30 cellular contexts compared by ENCODE assay signal in genomic region chr2:104836253-104836652, GRCh38. TPM values are rescaled to one million over a fixed set of nuclear protein-coding genes. Genes with fewer than 3 reads are reported as not detected.
"Had no signal": no experiment of that assay in that cellular context is flagged by ENCODE, and none has a peak within 500 bp of the region (broad histone marks: within the 10 kb centered on the region; RNA-seq: fewer than 3 reads in every experiment).

No MANE protein-coding gene starts in this region.

- DNase-seq: activated CD4-positive, alpha-beta T cell treated with anti-CD3 and anti-CD28 coated beads for 4 hours; activated CD4-positive, alpha-beta T cell treated with anti-CD3 and anti-CD28 coated beads, Interleukin-2, amount 50 U/mL, for 4 hours; activated CD8-positive, alpha-beta memory T cell treated with anti-CD3 and anti-CD28 coated beads, Interleukin-2, amount 50 U/mL, for 4 hours; activated gamma-delta T cell; activated naive CD4-positive, alpha-beta T cell treated with anti-CD3 and anti-CD28 coated beads, Interleukin-2, amount 10 ng/mL, durations not matched to agents 7 days and 5 days; activated naive CD8-positive, alpha-beta T cell treated with anti-CD3 and anti-CD28 coated beads, Interleukin-2, amount 10 ng/mL, durations not matched to agents 7 days and 5 days; activated T-cell treated with anti-CD3 and anti-CD28 coated beads, Interleukin-2, amount 50 U/mL, for 1 hour; colonic mucosa; effector memory CD4-positive, alpha-beta T cell; gastrocnemius medialis; kidney; left lung; lower lobe of right lung; mesendoderm; natural killer cell; ovary; stimulated activated CD4-positive, alpha-beta T cell treated with anti-CD3 and anti-CD28 coated beads, Interleukin-1b, Interleukin-23, amount 100 ng/mL, for 48 hours; stimulated activated CD4-positive, alpha-beta T cell treated with anti-CD3 and anti-CD28 coated beads, Interleukin-4, amount 100 ng/mL, for 4 hours; stimulated activated naive B cell treated with anti-CD40 and anti-IgM and Interleukin-4, amounts not matched to agents 10 μg/mL and 1 μg/mL and 100 μg/mL, for 72 hours; stomach; SW 1271; T-helper 9 cell had no signal

- H3K4me3 Mint-ChIP-seq: activated naive CD4-positive, alpha-beta T cell treated with anti-CD3 and anti-CD28 coated beads, Interleukin-2, amount 10 ng/mL, durations not matched to agents 7 days and 5 days; activated naive CD8-positive, alpha-beta T cell treated with anti-CD3 and anti-CD28 coated beads, Interleukin-2, amount 10 ng/mL, durations not matched to agents 7 days and 5 days; natural killer cell; stimulated activated naive B cell treated with anti-CD40 and anti-IgM and Interleukin-4, amounts not matched to agents 10 μg/mL and 1 μg/mL and 100 μg/mL, for 72 hours; T-helper 1 cell treated with Interleukin-12 subunit alpha and Interleukin-12 subunit beta and Interleukin-4 antibody, amounts not matched to agents 30 μg/mL and 1 μg/mL, for 36 hours had no signal

- H3K9me3 Mint-ChIP-seq: activated naive CD4-positive, alpha-beta T cell treated with anti-CD3 and anti-CD28 coated beads, Interleukin-2, amount 10 ng/mL, durations not matched to agents 7 days and 5 days; activated naive CD8-positive, alpha-beta T cell treated with anti-CD3 and anti-CD28 coated beads, Interleukin-2, amount 10 ng/mL, durations not matched to agents 7 days and 5 days; natural killer cell; stimulated activated naive B cell treated with anti-CD40 and anti-IgM and Interleukin-4, amounts not matched to agents 10 μg/mL and 1 μg/mL and 100 μg/mL, for 72 hours; T-helper 1 cell treated with Interleukin-12 subunit alpha and Interleukin-12 subunit beta and Interleukin-4 antibody, amounts not matched to agents 30 μg/mL and 1 μg/mL, for 36 hours had no signal

- ATAC-seq: gastrocnemius medialis; left lung; lower lobe of right lung; natural killer cell; stimulated activated naive B cell treated with anti-CD40 and anti-IgM and Interleukin-4, amounts not matched to agents 10 μg/mL and 1 μg/mL and 100 μg/mL, for 72 hours had no signal

- H3K4me1 Mint-ChIP-seq: activated naive CD4-positive, alpha-beta T cell treated with anti-CD3 and anti-CD28 coated beads, Interleukin-2, amount 10 ng/mL, durations not matched to agents 7 days and 5 days; activated naive CD8-positive, alpha-beta T cell treated with anti-CD3 and anti-CD28 coated beads, Interleukin-2, amount 10 ng/mL, durations not matched to agents 7 days and 5 days; natural killer cell; stimulated activated naive B cell treated with anti-CD40 and anti-IgM and Interleukin-4, amounts not matched to agents 10 μg/mL and 1 μg/mL and 100 μg/mL, for 72 hours had no signal

- H3K27ac Mint-ChIP-seq: activated naive CD4-positive, alpha-beta T cell treated with anti-CD3 and anti-CD28 coated beads, Interleukin-2, amount 10 ng/mL, durations not matched to agents 7 days and 5 days; activated naive CD8-positive, alpha-beta T cell treated with anti-CD3 and anti-CD28 coated beads, Interleukin-2, amount 10 ng/mL, durations not matched to agents 7 days and 5 days; natural killer cell; stimulated activated naive B cell treated with anti-CD40 and anti-IgM and Interleukin-4, amounts not matched to agents 10 μg/mL and 1 μg/mL and 100 μg/mL, for 72 hours; T-helper 1 cell treated with Interleukin-12 subunit alpha and Interleukin-12 subunit beta and Interleukin-4 antibody, amounts not matched to agents 30 μg/mL and 1 μg/mL, for 36 hours had no signal

- H3K36me3 Mint-ChIP-seq: activated naive CD4-positive, alpha-beta T cell treated with anti-CD3 and anti-CD28 coated beads, Interleukin-2, amount 10 ng/mL, durations not matched to agents 7 days and 5 days; activated naive CD8-positive, alpha-beta T cell treated with anti-CD3 and anti-CD28 coated beads, Interleukin-2, amount 10 ng/mL, durations not matched to agents 7 days and 5 days; natural killer cell; stimulated activated naive B cell treated with anti-CD40 and anti-IgM and Interleukin-4, amounts not matched to agents 10 μg/mL and 1 μg/mL and 100 μg/mL, for 72 hours had no signal

RNA-seq across cellular contexts. Expression of gene POU3F3, which starts 17.7 kb away (rescaled TPM):
- total RNA-seq: activated CD8-positive, alpha-beta memory T cell treated with anti-CD3 and anti-CD28 coated beads for 36 hours; activated naive CD8-positive, alpha-beta T cell treated with anti-CD3 and anti-CD28 coated beads, Interleukin-2, amount 10 ng/mL, durations not matched to agents 7 days and 5 days; bronchial epithelial cell; dermis microvascular lymphatic vessel endothelial cell; gastrocnemius medialis; left lung; lower lobe of right lung; mononuclear cell; natural killer cell; smooth muscle cell; tibial nerve had no signal
- polyA plus RNA-seq: ovary, smooth muscle cell, urinary bladder had no signal
